1 cellular context compared by ENCODE assay signal in genomic region chr5:139387611-139388197, GRCh38.
TF ChIP-seq lines count a peak whose summit lies in the region.

No MANE protein-coding gene starts in this region.

TF ChIP-seq in HepG2, 621 proteins besides CTCF, POLR2A, EP300 and RAD21 (continued from another document):
- no peak for TF ChIP-seq ZNF280B (CRISPR knock-in tag; IDR thresholded peaks at IDR 0.05; ENCODE audit: borderline replicate concordance)
- TF ChIP-seq ZNF772 (CRISPR knock-in tag; IDR thresholded peaks at IDR 0.05): peak; percentile 13; the same call in 1 of the 2 replicates
- TF ChIP-seq ZSCAN25 (CRISPR knock-in tag; IDR thresholded peaks at IDR 0.05): 0 out of 2 replicates have a peak, but pooled peaks have one; percentile 32
- no peak for TF ChIP-seq YEATS4 (CRISPR knock-in tag; IDR thresholded peaks at IDR 0.05; ENCODE audit: borderline replicate concordance)
- TF ChIP-seq EED (CRISPR knock-in tag; IDR thresholded peaks at IDR 0.05): no peak
- no peak for TF ChIP-seq ZNF879 (CRISPR knock-in tag; IDR thresholded peaks at IDR 0.05)
TF ChIP-seq in HepG2: peak in this region for 11.
